1 cellular context compared by ENCODE assay signal in the genomic region with DNA sequence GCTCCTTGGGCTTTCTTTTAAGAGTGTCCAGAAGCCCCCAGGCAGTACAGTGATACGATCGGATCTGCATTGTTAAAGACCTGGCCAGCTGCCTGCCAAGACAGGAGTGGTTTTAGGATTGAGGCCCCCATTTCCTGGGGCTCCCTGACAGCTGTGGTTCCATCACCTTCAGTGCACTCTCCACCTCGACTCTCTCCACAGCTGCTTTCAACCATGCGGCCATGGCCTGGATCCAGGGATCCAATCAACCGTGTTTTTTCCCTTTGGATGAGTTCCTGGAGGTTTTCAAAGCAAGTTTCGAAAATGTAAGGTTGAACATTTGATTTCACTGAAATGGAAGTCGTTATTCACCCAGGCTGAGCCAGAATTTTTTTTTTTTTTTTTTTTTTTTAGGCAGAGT.
TF ChIP-seq lines count a peak whose summit lies in the region.

No MANE protein-coding gene starts in this region.

TF ChIP-seq in GM23338, 12 proteins besides CTCF, POLR2A, EP300 and RAD21 (continued from another document):
- TF ChIP-seq ZNF462 (CRISPR knock-in tag; IDR thresholded peaks at IDR 0.05): no peak
- no peak for TF ChIP-seq ZNF331 (CRISPR knock-in tag; IDR thresholded peaks at IDR 0.05; ENCODE audit: low read depth)
- no peak for TF ChIP-seq STAT1 (IDR thresholded peaks at IDR 0.05; ENCODE audit: unreplicated experiment)
- no peak for TF ChIP-seq EZH2 (IDR thresholded peaks at IDR 0.05; ENCODE audit: low read depth, unreplicated experiment)
TF ChIP-seq in GM23338: peak in this region for 0.
